27 cellular contexts compared by ENCODE assay signal in genomic region chr3:15967577-15967976, GRCh38.
"Had no signal": no experiment of that assay in that cellular context is flagged by ENCODE, and none has a peak within 500 bp of the region (broad histone marks: within the 10 kb centered on the region; RNA-seq: fewer than 3 reads in every experiment).

No MANE protein-coding gene starts in this region.

- H3K27me3 ChIP-seq: stomach, suprapubic skin, testis, thyroid gland, tibial artery, tibial nerve, transverse colon, upper lobe of left lung, upper lobe of right lung, uterus, vagina had no signal

- H3K36me3 ChIP-seq: stomach, suprapubic skin, thoracic aorta, thyroid gland, tibial artery, tibial nerve, transverse colon, upper lobe of left lung, upper lobe of right lung, uterus, vagina had no signal

- FAIRE-seq: urothelium cell line had no signal

- H3K9me3 ChIP-seq: stomach, suprapubic skin, testis, thoracic aorta, thyroid gland, tibial artery, tibial nerve, transverse colon, upper lobe of left lung, upper lobe of right lung, uterus, vagina had no signal

- H3K4me3 ChIP-seq: stomach, suprapubic skin, testis, thoracic aorta, thyroid gland, tibial artery, tibial nerve, transverse colon, upper lobe of left lung, upper lobe of right lung, uterus, vagina had no signal

- DNase-seq: stimulated activated CD4-positive, alpha-beta T cell treated with anti-CD3 and anti-CD28 coated beads, Interleukin-2, amount 100 ng/mL, for 48 hours; stimulated activated CD4-positive, alpha-beta T cell treated with anti-CD3 and anti-CD28 coated beads, Interleukin-4, amount 100 ng/mL, for 1 hour; stimulated activated CD4-positive, alpha-beta T cell treated with anti-CD3 and anti-CD28 coated beads, Interleukin-4, amount 100 ng/mL, for 24 hours; stimulated activated CD4-positive, alpha-beta T cell treated with anti-CD3 and anti-CD28 coated beads, Interleukin-4, amount 100 ng/mL, for 4 hours; stimulated activated CD8-positive, alpha-beta memory T cell treated with anti-CD3 and anti-CD28 coated beads, Interleukin-4, amount 100 ng/mL, for 48 hours; stimulated activated naive B cell treated with anti-CD40 and anti-IgM and Interleukin-4, amounts not matched to agents 10 μg/mL and 1 μg/mL and 100 μg/mL, for 72 hours; stimulated activated naive CD4-positive, alpha-beta T cell; stimulated activated naive CD4-positive, alpha-beta T cell treated with Interleukin-2 at 50 U/mL for 16 hours; stimulated activated naive CD8-positive, alpha-beta T cell treated with anti-CD3 and anti-CD28 coated beads, Interleukin-15, amount 100 ng/mL, for 72 hours; stimulated activated naive CD8-positive, alpha-beta T cell treated with anti-CD3 and anti-CD28 coated beads, Interleukin-15, Interleukin-2, amounts not matched to agents 100 U/mL and 50 U/mL, for 24 hours; stomach; substantia nigra; testis; thyroid gland; tibial artery; transverse colon; trophoblast cell; upper lobe of left lung; upper lobe of right lung; uterus had no signal

- ATAC-seq: stimulated activated effector memory CD8-positive, alpha-beta T cell treated with anti-CD3 and anti-CD28 coated beads, Interleukin-12 subunit alpha, Interleukin-12 subunit beta, amount 100 ng/mL, for 72 hours; stimulated activated memory B cell treated with anti-CD40 and anti-IgM and Interleukin-4, amounts not matched to agents 10 μg/mL and 1 μg/mL and 100 μg/mL, for 72 hours; stimulated activated naive B cell treated with anti-CD40 and anti-IgM and Interleukin-4, amounts not matched to agents 10 μg/mL and 1 μg/mL and 100 μg/mL, for 72 hours; stimulated activated naive CD8-positive, alpha-beta T cell treated with anti-CD3 and anti-CD28 coated beads, Interleukin-15, amount 100 ng/mL, for 72 hours; stimulated activated naive CD8-positive, alpha-beta T cell treated with anti-CD3 and anti-CD28 coated beads, Interleukin-15, Interleukin-2, amounts not matched to agents 100 U/mL and 50 U/mL, for 24 hours; upper lobe of right lung had no signal

- H3K27ac ChIP-seq: stomach, suprapubic skin, testis, thoracic aorta, thyroid gland, tibial artery, tibial nerve, transverse colon, upper lobe of left lung, upper lobe of right lung, uterus, vagina had no signal

- H3K4me1 ChIP-seq: stomach, suprapubic skin, thyroid gland, tibial artery, upper lobe of left lung, upper lobe of right lung, uterus, vagina had no signal
